ENCODE assay signal across 20 cellular contexts in genomic region chr18:59279193-59279592, GRCh38. TPM values are rescaled to one million over a fixed set of nuclear protein-coding genes. Genes with fewer than 3 reads are reported as not detected.
A peak's percentile ranks its signal among the peaks of the same experiment; 100 is the strongest.
DNase-seq lines count a peak whose midpoint lies in the region; TF ChIP-seq lines count a peak whose summit lies in the region.
"Had no signal": no experiment of that assay in that cellular context is flagged by ENCODE, and none has a peak within 500 bp of the region (broad histone marks: within the 10 kb centered on the region; RNA-seq: fewer than 3 reads in every experiment).

No MANE protein-coding gene starts in this region.

- intact Hi-C loops in OCI-LY7 (cut with micrococcal nuclease; ENCODE audit: unreplicated experiment), result no loop called here

- H4K20me1 ChIP-seq in OCI-LY7 (ENCODE audit: insufficient read depth, low read length), result no peaks in the 10 kb centered on the region

- no peaks in the 10 kb centered on the region for H3K79me2 ChIP-seq in OCI-LY7 (ENCODE audit: insufficient read depth, low read depth, low read length)

- TF ChIP-seq CTCF in AG09309 (IDR thresholded peaks at IDR 0.05; ENCODE audit: control insufficient read depth, insufficient read depth, low read depth, low read length, missing control alignments), result no peak
- no peak for TF ChIP-seq CTCF in fibroblast of the aortic adventitia (IDR thresholded peaks at IDR 0.05; ENCODE audit: insufficient read depth, low read length)
- TF ChIP-seq CTCF in GM13976 (IDR thresholded peaks at IDR 0.05; ENCODE audit: borderline replicate concordance, control extremely low read depth, extremely low read depth, insufficient read depth, missing control alignments), result no peak
- no peak for TF ChIP-seq CTCF in OCI-LY7 (conservative IDR thresholded peaks at IDR 0.05; ENCODE audit: low read length)

- no peaks in the 10 kb centered on the region for H3K36me3 ChIP-seq in OCI-LY7 (ENCODE audit: insufficient read depth, low read length)
- H3K36me3 ChIP-seq: HAP-1 had no signal

- CTCF ChIA-PET in HEK293T (lab: Yijun Ruan, JAX) (interaction anchor here (0.8 to 1.4 kb wide), 2 partner anchors 9 to 29 kb away, joined by 3 read pairs; no protein-coding TSS in a partner anchor), OCI-LY7 (lab: Charles Lee; ENCODE audit: unreplicated experiment) (no interaction called here)

- H3K9me3 ChIP-seq in OCI-LY7 (ENCODE audit: low read length), result no peaks in the 10 kb centered on the region
- H3K9me3 ChIP-seq: Caco-2, HAP-1 had no signal

- BruUV-seq in OCI-LY7 (replicated peaks; lab: Mats Ljungman, UMichigan), result no TSS peak

- no peaks in the 10 kb centered on the region for H3K4me1 ChIP-seq in OCI-LY7 (ENCODE audit: insufficient read depth, low read length, poor library complexity, severe bottlenecking)
- H3K4me1 ChIP-seq: Caco-2, HAP-1 had no signal

- H2AFZ ChIP-seq in OCI-LY7 (ENCODE audit: low read length), result no peak overlapping the region

- no peak overlapping the region for H3K27ac ChIP-seq in OCI-LY7 (ENCODE audit: low read depth, low read length, poor library complexity, severe bottlenecking)
- H3K27ac ChIP-seq: C4-2B had no signal

- in situ Hi-C loops in GM13976 (cut with MboI; ENCODE audit: low sequenced_read_pairs, unreplicated experiment), result no loop called here

- DNase-seq in AG09309 (ENCODE audit: low read depth) (peak; percentile 5), GM04503 (ENCODE audit: low read depth) (peak; percentile 10), amniotic epithelial cell (ENCODE audit: low read depth) (peak; percentile 10), fibroblast of the aortic adventitia (ENCODE audit: low read depth) (peak; percentile 41), GM13976 (ENCODE audit: low spot score) (no peak), HEK293T (ENCODE audit: extremely low spot score) (no peak), OCI-LY7 (ENCODE audit: low spot score) (no peak)
- DNase-seq: AML-193; Caco-2; CD4-positive, alpha-beta T cell; DMS153; DMS79; GDM1; KBM-7 had no signal

- H3K4me3 ChIP-seq in AG09309 (ENCODE audit: control insufficient read depth, low read depth, low read length), result no peak overlapping the region
- H3K4me3 ChIP-seq in fibroblast of the aortic adventitia (ENCODE audit: low read depth, low read length), result no peak overlapping the region
- H3K4me3 ChIP-seq in OCI-LY7 (ENCODE audit: low read depth, low read length, poor library complexity, severe bottlenecking), result no peak overlapping the region
- H3K4me3 ChIP-seq: HAP-1 had no signal

- H3K4me2 ChIP-seq in OCI-LY7 (ENCODE audit: low read length), result no peak overlapping the region

- POLR2A ChIA-PET in HEK293T (lab: Yijun Ruan, JAX), result interaction anchor here (1.7 kb wide), 1 partner anchor 10 kb away, joined by 10 read pairs; no protein-coding TSS in a partner anchor
- POLR2A ChIA-PET in OCI-LY7 (lab: Charles Lee), result no interaction called here

- H3K9me2 ChIP-seq in OCI-LY7 (ENCODE audit: insufficient read depth, low read length), result no peaks in the 10 kb centered on the region

TF ChIP-seq in HEK293T, 16 proteins besides CTCF, POLR2A, EP300 and RAD21:
- TF ChIP-seq PKNOX1 (IDR thresholded peaks at IDR 0.05) (no peak), FOXA1 (IDR thresholded peaks at IDR 0.05) (no peak)

RNA-seq across cellular contexts. Expression of gene RAX, which starts 5.9 kb away (rescaled TPM):
- total RNA-seq in fibroblast of the aortic adventitia (ENCODE audit: low replicate concordance), result not detected in 2 replicates
- total RNA-seq in OCI-LY7 (2014; rRNA removed; shearing (Covaris generic)), result not detected in 2 replicates
- total RNA-seq in OCI-LY7 (2022), result not detected in 2 replicates
- total RNA-seq: A172; Caco-2; CD4-positive, alpha-beta T cell; Daoy; H4; HepG2 had no signal

RNA-seq across cellular contexts. Expression of gene CPLX4, which starts 39.3 kb away (rescaled TPM):
- total RNA-seq in fibroblast of the aortic adventitia (ENCODE audit: low replicate concordance), result 0.49 TPM in 1 of 2 replicates, not detected in the other
- total RNA-seq in OCI-LY7 (2014; rRNA removed; shearing (Covaris generic)), result not detected in 2 replicates
- not detected in 2 replicates for total RNA-seq in OCI-LY7 (2022)
- total RNA-seq: A172; Caco-2; CD4-positive, alpha-beta T cell; Daoy; H4; HepG2 had no signal

RNA-seq across cellular contexts. Expression of gene GRP, which starts 59.2 kb away (rescaled TPM):
- total RNA-seq in fibroblast of the aortic adventitia (ENCODE audit: low replicate concordance) (not detected in 2 replicates), OCI-LY7 (2022) (not detected in 2 replicates)
- not detected in 2 replicates for total RNA-seq in OCI-LY7 (2014; rRNA removed; shearing (Covaris generic))
- total RNA-seq: A172; Caco-2; CD4-positive, alpha-beta T cell; Daoy; H4; HepG2 had no signal

Comparison
In these comparisons a context has a peak if more than half of its experiments do, and no peak if none do; other contexts are left out.
1. DNase-seq: peak in AG09309 (single experiment), GM04503 (single experiment), amniotic epithelial cell (single experiment) and fibroblast of the aortic adventitia (single experiment); none in GM13976 (single experiment), HEK293T (single experiment) and OCI-LY7 (single experiment).